ENCODE assay signal across 2 cellular contexts in the genomic region with DNA sequence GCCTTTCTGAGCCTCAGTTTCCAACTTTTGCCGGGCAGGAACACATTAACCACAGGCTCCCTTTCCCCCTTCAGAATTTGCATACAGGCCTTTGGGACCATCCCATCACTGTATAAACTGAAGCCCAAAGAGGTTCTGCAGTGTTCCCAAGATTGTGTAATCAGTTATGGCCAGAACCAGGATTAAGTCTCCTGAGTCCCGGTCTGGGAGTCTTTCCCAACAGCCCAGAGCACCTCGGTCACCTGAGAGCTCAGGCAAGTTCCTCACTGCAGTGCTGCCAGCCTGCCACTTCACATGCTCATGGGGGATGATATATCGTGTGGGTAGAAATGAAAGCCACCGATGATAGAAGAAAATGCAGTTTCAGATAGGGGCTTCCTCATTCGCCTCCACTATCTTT.
TF ChIP-seq lines count a peak whose summit lies in the region.

No MANE protein-coding gene starts in this region.

TF ChIP-seq in IMR-90, 13 proteins besides CTCF, POLR2A, EP300 and RAD21:
- TF ChIP-seq SMC3 (IDR thresholded peaks at IDR 0.05; ENCODE audit: low read depth, low read length) = no peak
- TF ChIP-seq CEBPB (IDR thresholded peaks at IDR 0.05; ENCODE audit: low read depth, low read length) = peak; percentile 19; the same call in 1 of the 2 replicates

TF ChIP-seq in K562, 482 proteins besides CTCF, POLR2A, EP300 and RAD21:
- peak; percentile 50 for TF ChIP-seq CEBPB (tag; IDR thresholded peaks at IDR 0.05)
- TF ChIP-seq SPI1 (IDR thresholded peaks at IDR 0.05; ENCODE audit: borderline replicate concordance, low read depth, low read length) = peak; percentile 5; the same call in 1 of the 2 replicates
- TF ChIP-seq, protein P1, sequence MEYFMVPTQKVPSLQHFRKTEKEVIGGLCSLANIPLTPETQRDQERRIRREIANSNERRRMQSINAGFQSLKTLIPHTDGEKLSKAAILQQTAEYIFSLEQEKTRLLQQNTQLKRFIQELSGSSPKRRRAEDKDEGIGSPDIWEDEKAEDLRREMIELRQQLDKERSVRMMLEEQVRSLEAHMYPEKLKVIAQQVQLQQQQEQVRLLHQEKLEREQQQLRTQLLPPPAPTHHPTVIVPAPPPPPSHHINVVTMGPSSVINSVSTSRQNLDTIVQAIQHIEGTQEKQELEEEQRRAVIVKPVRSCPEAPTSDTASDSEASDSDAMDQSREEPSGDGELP (CRISPR knock-in tag; IDR thresholded peaks at IDR 0.05; ENCODE audit: borderline replicate concordance) = no peak
TF ChIP-seq in K562: peak in this region for 2.
